1 cellular context compared by ENCODE assay signal in the genomic region with DNA sequence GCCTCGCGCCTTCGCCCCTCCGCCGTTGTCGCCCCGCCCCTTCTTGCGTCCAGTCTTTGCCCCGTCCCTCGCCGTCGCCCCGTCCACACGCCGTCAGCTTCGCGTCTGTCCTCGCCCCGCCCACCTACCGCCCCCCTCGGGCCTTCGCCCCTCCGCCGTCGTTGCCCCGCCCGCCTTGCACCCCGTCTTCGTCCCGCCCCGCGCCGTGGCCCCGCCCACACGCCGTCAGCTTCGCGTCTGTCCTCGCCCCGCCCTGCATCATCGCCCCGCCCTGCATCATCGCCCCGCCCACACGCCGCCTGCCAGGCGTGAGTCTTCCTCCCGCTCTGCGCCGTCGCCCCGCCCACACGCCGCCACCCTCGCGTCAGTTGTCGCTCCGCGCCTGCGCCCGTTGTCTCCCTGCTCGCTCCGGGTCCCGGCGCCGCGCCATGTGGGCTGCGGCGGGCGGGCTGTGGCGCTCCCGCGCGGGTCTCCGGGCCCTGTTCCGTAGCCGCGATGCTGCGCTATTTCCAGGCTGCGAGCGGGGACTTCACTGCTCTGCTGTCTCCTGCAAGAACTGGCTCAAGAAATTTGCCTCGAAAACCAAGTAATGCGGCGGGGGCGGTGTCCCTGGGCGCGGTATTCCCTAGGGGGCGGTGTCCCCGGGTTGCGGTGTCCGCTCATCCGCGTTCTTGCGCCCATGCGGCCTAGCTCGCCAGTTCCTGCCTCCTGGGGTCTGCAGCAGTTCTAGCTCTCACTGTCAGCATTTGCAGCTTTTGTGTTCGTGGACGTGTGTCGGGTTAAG.
TF ChIP-seq lines count a peak whose summit lies in the region.

A gene with protein sequence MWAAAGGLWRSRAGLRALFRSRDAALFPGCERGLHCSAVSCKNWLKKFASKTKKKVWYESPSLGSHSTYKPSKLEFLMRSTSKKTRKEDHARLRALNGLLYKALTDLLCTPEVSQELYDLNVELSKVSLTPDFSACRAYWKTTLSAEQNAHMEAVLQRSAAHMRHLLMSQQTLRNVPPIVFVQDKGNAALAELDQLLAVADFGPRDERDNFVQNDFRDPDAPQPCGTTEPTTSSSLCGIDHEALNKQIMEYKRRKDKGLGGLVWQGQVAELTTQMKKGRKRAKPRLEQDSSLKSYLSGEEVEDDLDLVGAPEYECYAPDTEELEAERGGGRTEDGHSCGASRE (plus strand): TSS at position 367 of the 784 bp plus-strand sequence. CDS start 62 bp downstream, at position 429.

TF ChIP-seq in GM12878, 131 proteins besides CTCF, POLR2A, EP300 and RAD21 (continued from another document and continues in another):
- TF ChIP-seq, protein P1, sequence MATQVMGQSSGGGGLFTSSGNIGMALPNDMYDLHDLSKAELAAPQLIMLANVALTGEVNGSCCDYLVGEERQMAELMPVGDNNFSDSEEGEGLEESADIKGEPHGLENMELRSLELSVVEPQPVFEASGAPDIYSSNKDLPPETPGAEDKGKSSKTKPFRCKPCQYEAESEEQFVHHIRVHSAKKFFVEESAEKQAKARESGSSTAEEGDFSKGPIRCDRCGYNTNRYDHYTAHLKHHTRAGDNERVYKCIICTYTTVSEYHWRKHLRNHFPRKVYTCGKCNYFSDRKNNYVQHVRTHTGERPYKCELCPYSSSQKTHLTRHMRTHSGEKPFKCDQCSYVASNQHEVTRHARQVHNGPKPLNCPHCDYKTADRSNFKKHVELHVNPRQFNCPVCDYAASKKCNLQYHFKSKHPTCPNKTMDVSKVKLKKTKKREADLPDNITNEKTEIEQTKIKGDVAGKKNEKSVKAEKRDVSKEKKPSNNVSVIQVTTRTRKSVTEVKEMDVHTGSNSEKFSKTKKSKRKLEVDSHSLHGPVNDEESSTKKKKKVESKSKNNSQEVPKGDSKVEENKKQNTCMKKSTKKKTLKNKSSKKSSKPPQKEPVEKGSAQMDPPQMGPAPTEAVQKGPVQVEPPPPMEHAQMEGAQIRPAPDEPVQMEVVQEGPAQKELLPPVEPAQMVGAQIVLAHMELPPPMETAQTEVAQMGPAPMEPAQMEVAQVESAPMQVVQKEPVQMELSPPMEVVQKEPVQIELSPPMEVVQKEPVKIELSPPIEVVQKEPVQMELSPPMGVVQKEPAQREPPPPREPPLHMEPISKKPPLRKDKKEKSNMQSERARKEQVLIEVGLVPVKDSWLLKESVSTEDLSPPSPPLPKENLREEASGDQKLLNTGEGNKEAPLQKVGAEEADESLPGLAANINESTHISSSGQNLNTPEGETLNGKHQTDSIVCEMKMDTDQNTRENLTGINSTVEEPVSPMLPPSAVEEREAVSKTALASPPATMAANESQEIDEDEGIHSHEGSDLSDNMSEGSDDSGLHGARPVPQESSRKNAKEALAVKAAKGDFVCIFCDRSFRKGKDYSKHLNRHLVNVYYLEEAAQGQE (IDR thresholded peaks at IDR 0.05; ENCODE audit: low read depth, low read length): no peak
- TF ChIP-seq STAT3 (IDR thresholded peaks at IDR 0.05; ENCODE audit: low read depth, low read length) (no peak), JUNB (IDR thresholded peaks at IDR 0.05) (no peak), BHLHE40 (IDR thresholded peaks at IDR 0.05; ENCODE audit: borderline replicate concordance in 1 of 2, low read depth in 2 of 2, low read length in 1 of 2) (peak in 1 of 2 experiments; percentile 59; a peak in 2 of 4 replicates), WRNIP1 (IDR thresholded peaks at IDR 0.05; ENCODE audit: borderline replicate concordance, low read depth, low read length) (no peak), CREB1 (IDR thresholded peaks at IDR 0.05; ENCODE audit: low read depth) (peak; percentile 73), HDAC6 (IDR thresholded peaks at IDR 0.05; ENCODE audit: unreplicated experiment) (peak; percentile 64), ASH2L (IDR thresholded peaks at IDR 0.05; ENCODE audit: borderline replicate concordance, low read depth) (peak; percentile 74; the same call in 1 of the 2 replicates), SMARCA5 (IDR thresholded peaks at IDR 0.05) (peak; percentile 71; the same call in 1 of the 2 replicates), PML (IDR thresholded peaks at IDR 0.05; ENCODE audit: low read length) (no peak; the same call in 1 of the 2 replicates), SMC3 (IDR thresholded peaks at IDR 0.05; ENCODE audit: borderline replicate concordance, low read length) (no peak), TCF3 (IDR thresholded peaks at IDR 0.05; ENCODE audit: borderline replicate concordance, insufficient read depth, low read depth, low read length) (no peak), NBN (IDR thresholded peaks at IDR 0.05) (no peak; the same call in 1 of the 2 replicates), BACH1 (IDR thresholded peaks at IDR 0.05; ENCODE audit: borderline replicate concordance) (peak; percentile 68; the same call in 1 of the 2 replicates), PRDM15 (CRISPR knock-in tag; IDR thresholded peaks at IDR 0.05) (no peak), CREM (IDR thresholded peaks at IDR 0.05; ENCODE audit: low read depth) (no peak; the same call in 1 of the 2 replicates), EGR1 (IDR thresholded peaks at IDR 0.05; ENCODE audit: borderline replicate concordance in 1 of 2, low read depth in 2 of 2, low read length in 2 of 2) (peak; percentile 12 to 63; a peak in 2 of 3 replicates), ZNF687 (IDR thresholded peaks at IDR 0.05) (peak; percentile 71; the same call in 1 of the 2 replicates), TAF1 (IDR thresholded peaks at IDR 0.05; ENCODE audit: borderline replicate concordance, low read depth, low read length) (no peak), EZH2 (IDR thresholded peaks at IDR 0.05; ENCODE audit: borderline replicate concordance, control insufficient read depth, low read depth, low read length) (no peak), SUPT20H (IDR thresholded peaks at IDR 0.05; ENCODE audit: borderline replicate concordance, control insufficient read depth, low read depth, low read length) (no peak), ZSCAN29 (IDR thresholded peaks at IDR 0.05) (no peak), HDGF (IDR thresholded peaks at IDR 0.05) (peak; percentile 99), YY1 (IDR thresholded peaks at IDR 0.05; ENCODE audit: low read depth, low read length) (0 out of 2 replicates have a peak, but pooled peaks have one; percentile 33), IKZF2 (IDR thresholded peaks at IDR 0.05) (peak; percentile 60 to 68), NR2F1 (conservative IDR thresholded peaks at IDR 0.05) (peak; percentile 34; the same call in 1 of the 2 replicates), USF2 (IDR thresholded peaks at IDR 0.05; ENCODE audit: borderline replicate concordance, low read depth, low read length) (no peak), ZNF384 (IDR thresholded peaks at IDR 0.05; ENCODE audit: borderline replicate concordance, low read depth, low read length) (no peak), IRF5 (IDR thresholded peaks at IDR 0.05; ENCODE audit: borderline replicate concordance) (peak; percentile 58; the same call in 1 of the 2 replicates), RUNX3 (IDR thresholded peaks at IDR 0.05; ENCODE audit: low read length) (peak; percentile 80)
- TF ChIP-seq, protein P2, sequence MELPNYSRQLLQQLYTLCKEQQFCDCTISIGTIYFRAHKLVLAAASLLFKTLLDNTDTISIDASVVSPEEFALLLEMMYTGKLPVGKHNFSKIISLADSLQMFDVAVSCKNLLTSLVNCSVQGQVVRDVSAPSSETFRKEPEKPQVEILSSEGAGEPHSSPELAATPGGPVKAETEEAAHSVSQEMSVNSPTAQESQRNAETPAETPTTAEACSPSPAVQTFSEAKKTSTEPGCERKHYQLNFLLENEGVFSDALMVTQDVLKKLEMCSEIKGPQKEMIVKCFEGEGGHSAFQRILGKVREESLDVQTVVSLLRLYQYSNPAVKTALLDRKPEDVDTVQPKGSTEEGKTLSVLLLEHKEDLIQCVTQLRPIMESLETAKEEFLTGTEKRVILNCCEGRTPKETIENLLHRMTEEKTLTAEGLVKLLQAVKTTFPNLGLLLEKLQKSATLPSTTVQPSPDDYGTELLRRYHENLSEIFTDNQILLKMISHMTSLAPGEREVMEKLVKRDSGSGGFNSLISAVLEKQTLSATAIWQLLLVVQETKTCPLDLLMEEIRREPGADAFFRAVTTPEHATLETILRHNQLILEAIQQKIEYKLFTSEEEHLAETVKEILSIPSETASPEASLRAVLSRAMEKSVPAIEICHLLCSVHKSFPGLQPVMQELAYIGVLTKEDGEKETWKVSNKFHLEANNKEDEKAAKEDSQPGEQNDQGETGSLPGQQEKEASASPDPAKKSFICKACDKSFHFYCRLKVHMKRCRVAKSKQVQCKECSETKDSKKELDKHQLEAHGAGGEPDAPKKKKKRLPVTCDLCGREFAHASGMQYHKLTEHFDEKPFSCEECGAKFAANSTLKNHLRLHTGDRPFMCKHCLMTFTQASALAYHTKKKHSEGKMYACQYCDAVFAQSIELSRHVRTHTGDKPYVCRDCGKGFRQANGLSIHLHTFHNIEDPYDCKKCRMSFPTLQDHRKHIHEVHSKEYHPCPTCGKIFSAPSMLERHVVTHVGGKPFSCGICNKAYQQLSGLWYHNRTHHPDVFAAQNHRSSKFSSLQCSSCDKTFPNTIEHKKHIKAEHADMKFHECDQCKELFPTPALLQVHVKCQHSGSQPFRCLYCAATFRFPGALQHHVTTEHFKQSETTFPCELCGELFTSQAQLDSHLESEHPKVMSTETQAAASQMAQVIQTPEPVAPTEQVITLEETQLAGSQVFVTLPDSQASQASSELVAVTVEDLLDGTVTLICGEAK (IDR thresholded peaks at IDR 0.05; ENCODE audit: borderline replicate concordance): no peak
- TF ChIP-seq, protein P3, sequence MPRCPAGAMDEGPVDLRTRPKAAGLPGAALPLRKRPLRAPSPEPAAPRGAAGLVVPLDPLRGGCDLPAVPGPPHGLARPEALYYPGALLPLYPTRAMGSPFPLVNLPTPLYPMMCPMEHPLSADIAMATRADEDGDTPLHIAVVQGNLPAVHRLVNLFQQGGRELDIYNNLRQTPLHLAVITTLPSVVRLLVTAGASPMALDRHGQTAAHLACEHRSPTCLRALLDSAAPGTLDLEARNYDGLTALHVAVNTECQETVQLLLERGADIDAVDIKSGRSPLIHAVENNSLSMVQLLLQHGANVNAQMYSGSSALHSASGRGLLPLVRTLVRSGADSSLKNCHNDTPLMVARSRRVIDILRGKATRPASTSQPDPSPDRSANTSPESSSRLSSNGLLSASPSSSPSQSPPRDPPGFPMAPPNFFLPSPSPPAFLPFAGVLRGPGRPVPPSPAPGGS (IDR thresholded peaks at IDR 0.05; ENCODE audit: borderline replicate concordance, insufficient read depth, low read depth, low read length, poor library complexity, severe bottlenecking): no peak
